ENCODE assay signal across 1 cellular context in the genomic region with DNA sequence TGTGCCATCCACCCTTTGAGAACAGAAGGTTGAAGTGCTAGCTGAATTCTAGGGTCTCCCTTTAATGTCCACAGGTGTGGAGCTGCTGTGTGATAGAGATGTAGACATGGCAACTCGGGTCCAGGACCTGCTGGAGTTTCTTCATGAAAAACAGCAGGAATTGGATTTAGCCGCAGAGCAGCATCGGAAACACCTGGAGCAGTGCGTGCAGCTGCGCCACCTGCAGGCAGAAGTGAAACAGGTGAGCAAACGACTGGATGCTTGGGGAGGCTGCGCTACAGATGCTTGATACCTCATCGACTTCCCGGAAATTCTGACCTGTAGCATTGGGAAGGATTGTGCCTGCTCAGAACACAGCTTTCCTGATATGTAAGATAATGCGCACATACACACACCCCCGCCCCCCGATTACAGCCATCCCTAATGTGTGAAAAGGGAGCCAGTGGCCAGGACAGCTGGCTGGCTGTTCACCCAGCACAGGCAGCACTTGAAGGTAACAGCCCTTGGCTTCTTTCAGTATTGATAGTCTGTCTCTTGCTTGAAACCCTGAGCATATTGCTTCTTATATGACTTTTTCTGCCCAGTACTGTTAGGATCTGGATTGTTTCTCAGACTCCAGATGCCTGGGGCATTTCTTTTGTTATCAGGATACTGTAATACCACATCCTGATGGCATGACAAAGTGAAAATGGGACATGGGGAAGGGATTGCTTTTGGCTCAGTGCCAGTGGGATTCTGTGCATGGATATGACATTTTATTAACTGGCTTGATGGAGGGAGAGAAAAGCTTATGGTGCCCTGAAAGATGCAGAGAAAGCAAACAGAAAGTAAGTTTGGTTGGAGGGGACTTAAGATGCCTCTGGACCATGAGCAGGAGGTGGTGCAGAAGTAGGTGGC.
TF ChIP-seq lines count a peak whose summit lies in the region.

No MANE protein-coding gene starts in this region.

TF ChIP-seq in HepG2, 621 proteins besides CTCF, POLR2A, EP300 and RAD21 (continued from another document):
- TF ChIP-seq, protein P1, sequence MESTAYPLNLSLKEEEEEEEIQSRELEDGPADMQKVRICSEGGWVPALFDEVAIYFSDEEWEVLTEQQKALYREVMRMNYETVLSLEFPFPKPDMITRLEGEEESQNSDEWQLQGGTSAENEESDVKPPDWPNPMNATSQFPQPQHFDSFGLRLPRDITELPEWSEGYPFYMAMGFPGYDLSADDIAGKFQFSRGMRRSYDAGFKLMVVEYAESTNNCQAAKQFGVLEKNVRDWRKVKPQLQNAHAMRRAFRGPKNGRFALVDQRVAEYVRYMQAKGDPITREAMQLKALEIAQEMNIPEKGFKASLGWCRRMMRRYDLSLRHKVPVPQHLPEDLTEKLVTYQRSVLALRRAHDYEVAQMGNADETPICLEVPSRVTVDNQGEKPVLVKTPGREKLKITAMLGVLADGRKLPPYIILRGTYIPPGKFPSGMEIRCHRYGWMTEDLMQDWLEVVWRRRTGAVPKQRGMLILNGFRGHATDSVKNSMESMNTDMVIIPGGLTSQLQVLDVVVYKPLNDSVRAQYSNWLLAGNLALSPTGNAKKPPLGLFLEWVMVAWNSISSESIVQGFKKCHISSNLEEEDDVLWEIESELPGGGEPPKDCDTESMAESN (CRISPR knock-in tag; conservative IDR thresholded peaks at IDR 0.05), result 0 out of 2 replicates have a peak, but pooled peaks have one; percentile 30
- TF ChIP-seq LCORL (IDR thresholded peaks at IDR 0.05) (peak; percentile 68; the same call in 1 of the 2 replicates), LCORL (CRISPR knock-in tag; IDR thresholded peaks at IDR 0.05) (no peak)
